In the genomic region with DNA sequence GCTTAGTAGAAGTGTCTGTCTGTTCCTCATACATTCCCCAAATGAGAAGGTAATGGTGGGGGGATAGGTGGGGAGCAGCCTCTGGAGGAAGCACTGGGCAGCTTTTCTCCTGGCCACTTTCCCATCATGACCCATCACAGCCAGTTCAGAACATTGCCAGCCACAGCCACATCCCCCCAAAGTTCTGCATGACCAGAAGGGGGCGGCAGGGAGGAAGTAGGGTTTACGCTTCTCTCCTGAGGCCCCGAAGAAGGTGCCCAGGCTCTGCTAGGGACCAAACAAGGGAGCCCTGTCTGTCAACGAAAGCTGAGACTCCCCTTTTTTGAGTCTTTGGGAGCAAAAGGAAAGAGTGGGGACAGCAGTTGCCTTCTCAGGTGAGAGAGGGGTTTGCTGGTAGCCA, we compare ENCODE assay signal across 1 cellular context.
TF ChIP-seq lines count a peak whose summit lies in the region.

No MANE protein-coding gene starts in this region.

TF ChIP-seq in H1, 55 proteins besides CTCF, POLR2A, EP300 and RAD21 (continued from another document):
- no peak for TF ChIP-seq NANOG (IDR thresholded peaks at IDR 0.05; ENCODE audit: insufficient read depth, low read depth, low read length, poor library complexity, severe bottlenecking)
